Comparison of ENCODE assay signal across 1 cellular context in the genomic region with DNA sequence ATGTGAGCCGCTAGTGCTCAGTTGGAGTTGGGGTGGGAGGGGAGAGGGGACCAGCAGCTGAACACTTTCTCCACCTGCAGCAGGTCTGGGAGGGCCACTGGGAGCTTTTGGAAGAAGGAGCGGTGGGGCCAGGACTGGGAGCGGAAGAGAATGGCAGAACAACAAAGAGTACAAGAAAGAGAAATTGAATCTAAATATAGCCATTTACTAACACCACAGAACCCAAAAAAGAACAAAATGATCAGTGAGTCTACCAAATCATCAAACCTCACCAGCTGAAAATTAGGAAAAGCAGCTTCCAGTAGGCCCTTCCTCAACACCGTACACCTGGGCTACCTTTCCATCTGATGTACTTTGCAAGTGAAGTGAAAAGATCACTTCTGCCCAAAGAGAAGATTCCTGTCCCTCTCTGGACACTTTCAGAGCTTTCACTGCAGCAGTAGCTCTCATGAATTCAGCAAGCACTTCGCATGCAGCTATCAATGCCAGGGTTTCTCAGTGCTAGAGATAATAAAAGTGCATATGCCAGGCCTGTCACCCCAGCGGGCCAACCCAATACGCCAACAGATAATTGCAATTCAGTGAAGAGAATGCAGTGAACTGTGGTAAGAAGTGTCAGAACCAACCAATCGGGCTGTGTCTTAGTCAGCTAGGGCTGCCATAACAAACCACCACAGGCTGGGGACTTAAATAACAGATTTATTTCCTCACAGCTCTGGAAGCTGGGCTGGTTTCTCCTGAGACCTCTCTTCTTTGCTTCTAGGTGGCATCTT.
TF ChIP-seq lines count a peak whose summit lies in the region.

No MANE protein-coding gene starts in this region.

TF ChIP-seq in WTC11, 78 proteins besides CTCF, POLR2A, EP300 and RAD21 (continued from another document):
- TF ChIP-seq, protein P1, sequence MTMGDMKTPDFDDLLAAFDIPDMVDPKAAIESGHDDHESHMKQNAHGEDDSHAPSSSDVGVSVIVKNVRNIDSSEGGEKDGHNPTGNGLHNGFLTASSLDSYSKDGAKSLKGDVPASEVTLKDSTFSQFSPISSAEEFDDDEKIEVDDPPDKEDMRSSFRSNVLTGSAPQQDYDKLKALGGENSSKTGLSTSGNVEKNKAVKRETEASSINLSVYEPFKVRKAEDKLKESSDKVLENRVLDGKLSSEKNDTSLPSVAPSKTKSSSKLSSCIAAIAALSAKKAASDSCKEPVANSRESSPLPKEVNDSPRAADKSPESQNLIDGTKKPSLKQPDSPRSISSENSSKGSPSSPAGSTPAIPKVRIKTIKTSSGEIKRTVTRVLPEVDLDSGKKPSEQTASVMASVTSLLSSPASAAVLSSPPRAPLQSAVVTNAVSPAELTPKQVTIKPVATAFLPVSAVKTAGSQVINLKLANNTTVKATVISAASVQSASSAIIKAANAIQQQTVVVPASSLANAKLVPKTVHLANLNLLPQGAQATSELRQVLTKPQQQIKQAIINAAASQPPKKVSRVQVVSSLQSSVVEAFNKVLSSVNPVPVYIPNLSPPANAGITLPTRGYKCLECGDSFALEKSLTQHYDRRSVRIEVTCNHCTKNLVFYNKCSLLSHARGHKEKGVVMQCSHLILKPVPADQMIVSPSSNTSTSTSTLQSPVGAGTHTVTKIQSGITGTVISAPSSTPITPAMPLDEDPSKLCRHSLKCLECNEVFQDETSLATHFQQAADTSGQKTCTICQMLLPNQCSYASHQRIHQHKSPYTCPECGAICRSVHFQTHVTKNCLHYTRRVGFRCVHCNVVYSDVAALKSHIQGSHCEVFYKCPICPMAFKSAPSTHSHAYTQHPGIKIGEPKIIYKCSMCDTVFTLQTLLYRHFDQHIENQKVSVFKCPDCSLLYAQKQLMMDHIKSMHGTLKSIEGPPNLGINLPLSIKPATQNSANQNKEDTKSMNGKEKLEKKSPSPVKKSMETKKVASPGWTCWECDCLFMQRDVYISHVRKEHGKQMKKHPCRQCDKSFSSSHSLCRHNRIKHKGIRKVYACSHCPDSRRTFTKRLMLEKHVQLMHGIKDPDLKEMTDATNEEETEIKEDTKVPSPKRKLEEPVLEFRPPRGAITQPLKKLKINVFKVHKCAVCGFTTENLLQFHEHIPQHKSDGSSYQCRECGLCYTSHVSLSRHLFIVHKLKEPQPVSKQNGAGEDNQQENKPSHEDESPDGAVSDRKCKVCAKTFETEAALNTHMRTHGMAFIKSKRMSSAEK (CRISPR knock-in tag; IDR thresholded peaks at IDR 0.05; ENCODE audit: borderline replicate concordance), result no peak
- TF ChIP-seq FOXP1 (CRISPR knock-in tag; IDR thresholded peaks at IDR 0.05; ENCODE audit: borderline replicate concordance) (no peak), ESRRA (CRISPR knock-in tag; IDR thresholded peaks at IDR 0.05; ENCODE audit: borderline replicate concordance) (no peak), CREM (CRISPR knock-in tag; IDR thresholded peaks at IDR 0.05) (no peak), SOX15 (CRISPR knock-in tag; IDR thresholded peaks at IDR 0.05) (no peak), TCF7 (CRISPR knock-in tag; IDR thresholded peaks at IDR 0.05; ENCODE audit: low read depth) (no peak)
- TF ChIP-seq, protein P2, sequence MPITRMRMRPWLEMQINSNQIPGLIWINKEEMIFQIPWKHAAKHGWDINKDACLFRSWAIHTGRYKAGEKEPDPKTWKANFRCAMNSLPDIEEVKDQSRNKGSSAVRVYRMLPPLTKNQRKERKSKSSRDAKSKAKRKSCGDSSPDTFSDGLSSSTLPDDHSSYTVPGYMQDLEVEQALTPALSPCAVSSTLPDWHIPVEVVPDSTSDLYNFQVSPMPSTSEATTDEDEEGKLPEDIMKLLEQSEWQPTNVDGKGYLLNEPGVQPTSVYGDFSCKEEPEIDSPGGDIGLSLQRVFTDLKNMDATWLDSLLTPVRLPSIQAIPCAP (CRISPR knock-in tag; IDR thresholded peaks at IDR 0.05), result no peak
- TF ChIP-seq, protein P3, sequence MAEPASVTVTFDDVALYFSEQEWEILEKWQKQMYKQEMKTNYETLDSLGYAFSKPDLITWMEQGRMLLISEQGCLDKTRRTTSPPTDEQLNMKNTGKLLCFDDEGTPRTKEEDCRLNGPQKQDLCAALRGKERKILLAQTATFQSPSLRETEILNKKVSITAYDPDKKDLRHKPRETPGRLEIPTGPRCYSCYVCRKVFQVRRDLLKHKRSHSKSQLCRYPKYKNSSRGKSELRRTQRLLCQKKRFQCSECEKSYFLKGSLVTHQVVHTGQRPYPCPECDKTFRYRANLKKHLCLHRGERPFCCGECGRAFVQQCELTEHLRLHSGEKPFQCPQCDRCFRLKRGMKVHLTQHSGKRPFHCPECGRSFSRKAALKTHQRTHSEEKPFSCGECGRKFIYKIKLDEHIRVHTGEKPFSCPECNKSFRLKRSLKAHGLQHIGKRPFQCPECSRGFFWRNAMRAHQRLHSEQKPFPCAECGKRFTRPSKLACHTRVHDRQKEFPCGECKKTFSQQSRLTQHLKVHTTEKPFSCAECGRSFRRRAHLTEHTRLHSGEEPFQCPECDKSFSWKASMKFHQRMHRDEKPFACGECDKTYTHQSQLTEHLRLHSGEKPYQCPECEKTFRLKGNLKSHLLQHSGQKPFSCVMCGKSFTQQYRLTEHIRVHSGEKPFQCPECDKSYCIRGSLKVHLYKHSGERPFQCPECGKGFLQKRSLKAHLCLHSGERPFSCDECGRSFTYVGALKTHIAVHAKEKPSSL (CRISPR knock-in tag; conservative IDR thresholded peaks at IDR 0.05), result no peak
- TF ChIP-seq, protein P4, sequence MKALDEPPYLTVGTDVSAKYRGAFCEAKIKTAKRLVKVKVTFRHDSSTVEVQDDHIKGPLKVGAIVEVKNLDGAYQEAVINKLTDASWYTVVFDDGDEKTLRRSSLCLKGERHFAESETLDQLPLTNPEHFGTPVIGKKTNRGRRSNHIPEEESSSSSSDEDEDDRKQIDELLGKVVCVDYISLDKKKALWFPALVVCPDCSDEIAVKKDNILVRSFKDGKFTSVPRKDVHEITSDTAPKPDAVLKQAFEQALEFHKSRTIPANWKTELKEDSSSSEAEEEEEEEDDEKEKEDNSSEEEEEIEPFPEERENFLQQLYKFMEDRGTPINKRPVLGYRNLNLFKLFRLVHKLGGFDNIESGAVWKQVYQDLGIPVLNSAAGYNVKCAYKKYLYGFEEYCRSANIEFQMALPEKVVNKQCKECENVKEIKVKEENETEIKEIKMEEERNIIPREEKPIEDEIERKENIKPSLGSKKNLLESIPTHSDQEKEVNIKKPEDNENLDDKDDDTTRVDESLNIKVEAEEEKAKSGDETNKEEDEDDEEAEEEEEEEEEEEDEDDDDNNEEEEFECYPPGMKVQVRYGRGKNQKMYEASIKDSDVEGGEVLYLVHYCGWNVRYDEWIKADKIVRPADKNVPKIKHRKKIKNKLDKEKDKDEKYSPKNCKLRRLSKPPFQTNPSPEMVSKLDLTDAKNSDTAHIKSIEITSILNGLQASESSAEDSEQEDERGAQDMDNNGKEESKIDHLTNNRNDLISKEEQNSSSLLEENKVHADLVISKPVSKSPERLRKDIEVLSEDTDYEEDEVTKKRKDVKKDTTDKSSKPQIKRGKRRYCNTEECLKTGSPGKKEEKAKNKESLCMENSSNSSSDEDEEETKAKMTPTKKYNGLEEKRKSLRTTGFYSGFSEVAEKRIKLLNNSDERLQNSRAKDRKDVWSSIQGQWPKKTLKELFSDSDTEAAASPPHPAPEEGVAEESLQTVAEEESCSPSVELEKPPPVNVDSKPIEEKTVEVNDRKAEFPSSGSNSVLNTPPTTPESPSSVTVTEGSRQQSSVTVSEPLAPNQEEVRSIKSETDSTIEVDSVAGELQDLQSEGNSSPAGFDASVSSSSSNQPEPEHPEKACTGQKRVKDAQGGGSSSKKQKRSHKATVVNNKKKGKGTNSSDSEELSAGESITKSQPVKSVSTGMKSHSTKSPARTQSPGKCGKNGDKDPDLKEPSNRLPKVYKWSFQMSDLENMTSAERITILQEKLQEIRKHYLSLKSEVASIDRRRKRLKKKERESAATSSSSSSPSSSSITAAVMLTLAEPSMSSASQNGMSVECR (CRISPR knock-in tag; IDR thresholded peaks at IDR 0.05; ENCODE audit: borderline replicate concordance), result no peak
- TF ChIP-seq, protein P5, sequence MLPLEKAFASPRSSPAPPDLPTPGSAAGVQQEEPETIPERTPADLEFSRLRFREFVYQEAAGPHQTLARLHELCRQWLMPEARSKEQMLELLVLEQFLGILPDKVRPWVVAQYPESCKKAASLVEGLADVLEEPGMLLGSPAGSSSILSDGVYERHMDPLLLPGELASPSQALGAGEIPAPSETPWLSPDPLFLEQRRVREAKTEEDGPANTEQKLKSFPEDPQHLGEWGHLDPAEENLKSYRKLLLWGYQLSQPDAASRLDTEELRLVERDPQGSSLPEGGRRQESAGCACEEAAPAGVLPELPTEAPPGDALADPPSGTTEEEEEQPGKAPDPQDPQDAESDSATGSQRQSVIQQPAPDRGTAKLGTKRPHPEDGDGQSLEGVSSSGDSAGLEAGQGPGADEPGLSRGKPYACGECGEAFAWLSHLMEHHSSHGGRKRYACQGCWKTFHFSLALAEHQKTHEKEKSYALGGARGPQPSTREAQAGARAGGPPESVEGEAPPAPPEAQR (CRISPR knock-in tag; IDR thresholded peaks at IDR 0.05), result no peak
